8 cellular contexts compared by ENCODE assay signal in the genomic region with DNA sequence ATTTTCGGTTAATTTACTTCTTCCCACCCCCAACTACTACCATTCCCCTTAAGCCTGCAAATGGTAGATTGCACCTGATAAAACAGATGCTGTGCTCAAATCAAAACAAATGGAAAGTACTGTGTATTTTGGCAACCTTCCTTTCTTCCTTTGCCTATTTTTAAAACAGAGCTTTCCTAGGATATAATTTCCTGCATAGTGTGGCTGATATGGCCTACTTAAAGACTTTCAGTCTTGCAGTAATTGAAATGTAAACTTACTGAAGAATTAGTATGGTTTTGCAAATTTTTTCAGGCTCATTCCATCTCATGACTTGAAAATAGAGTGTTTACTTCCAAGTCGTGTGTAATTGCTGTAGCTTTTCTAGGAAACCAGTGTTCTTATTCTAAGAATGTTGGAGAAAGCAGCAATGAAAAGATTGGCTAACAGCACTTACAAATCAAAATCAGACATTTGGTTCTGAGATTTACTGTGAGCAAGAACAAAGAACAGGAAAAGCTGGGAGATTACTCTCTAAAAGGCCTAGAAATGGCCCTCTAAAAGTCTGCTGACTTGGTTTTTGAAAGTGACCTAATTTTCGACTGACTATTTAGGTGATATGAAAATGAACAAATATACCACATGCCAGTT. TPM values are rescaled to one million over a fixed set of nuclear protein-coding genes. Genes with fewer than 3 reads are reported as not detected.
DNase-seq lines count a peak whose midpoint lies in the region; ATAC-seq, FAIRE-seq and TF ChIP-seq lines count a peak whose summit lies in the region.

No MANE protein-coding gene starts in this region.

- WGBS in upper lobe of left lung, 2 donors = 12 to 18% methylated on average over 3 of the region's 3 CpGs

- intact Hi-C loops in ascending aorta (cut with DNase I) = loop anchor here (5.0 kb wide), 1 partner anchor 139 kb away; no protein-coding TSS in a partner anchor

- ATAC-seq in HG03565 (IDR thresholded peaks at IDR 0.05; ENCODE audit: unreplicated experiment) (peak; percentile 55), upper lobe of left lung (ENCODE audit: low FRiP score in 2 of 2) (peak in 1 of 2 donors; percentile 29), GM19467 (IDR thresholded peaks at IDR 0.05; ENCODE audit: unreplicated experiment) (no peak), GM21367 (IDR thresholded peaks at IDR 0.05; ENCODE audit: unreplicated experiment) (no peak)

- DNase-seq in AG08396 (ENCODE audit: low spot score) = peak; percentile 21
- no peak for DNase-seq in ascending aorta (ENCODE audit: low spot score in 2 of 2)
- no peak for DNase-seq in upper lobe of left lung
- DNase-seq in foreskin melanocyte = no peak

- H3K27ac ChIP-seq in ascending aorta (peak overlapping the region; percentile 74 to 76), upper lobe of left lung (peak overlapping the region; percentile 11 to 85 (median 43))

- peak overlapping the region in 1 of 2 donors; percentile 25 for H3K4me3 ChIP-seq in ascending aorta
- no peak overlapping the region for H3K4me3 ChIP-seq in upper lobe of left lung

- no peak for TF ChIP-seq CTCF in ascending aorta (IDR thresholded peaks at IDR 0.05)
- TF ChIP-seq CTCF in upper lobe of left lung (IDR thresholded peaks at IDR 0.05) = no peak

- FAIRE-seq in islet of Langerhans (lab: Jason Lieb, UNC) = peak; percentile 99

- H3K27me3 ChIP-seq in ascending aorta (no peaks in the 10 kb centered on the region), upper lobe of left lung (no peaks in the 10 kb centered on the region)

- H3K36me3 ChIP-seq in ascending aorta (no peaks in the 10 kb centered on the region), upper lobe of left lung (peaks cover 0 to 11% (median 1%) of the 10 kb centered on the region in 4 donors)

- no peaks in the 10 kb centered on the region for H3K9me3 ChIP-seq in ascending aorta
- no peaks in the 10 kb centered on the region for H3K9me3 ChIP-seq in upper lobe of left lung

- H3K4me1 ChIP-seq in ascending aorta (peaks cover 6 to 31% of the 10 kb centered on the region in 2 donors), upper lobe of left lung (peaks cover 22 to 31% (median 25%) of the 10 kb centered on the region in 4 donors)

- no peak for TF ChIP-seq POLR2A in upper lobe of left lung (IDR thresholded peaks at IDR 0.05)

- TF ChIP-seq EP300 in upper lobe of left lung (IDR thresholded peaks at IDR 0.05) = no peak

RNA-seq across cellular contexts. Expression of gene REEP3, which starts 52.0 kb away (rescaled TPM):
- total RNA-seq in ascending aorta (41.1 TPM), upper lobe of left lung (10 to 100 TPM; 23.6 to 63.9 (median 41.8) TPM)
